1 cellular context compared by ENCODE assay signal in genomic region chr2:218293715-218294429, GRCh38.
TF ChIP-seq lines count a peak whose summit lies in the region.

No MANE protein-coding gene starts in this region.

TF ChIP-seq in liver, 16 proteins besides CTCF, POLR2A, EP300 and RAD21:
- peak; percentile 4 for TF ChIP-seq TAF1 (conservative IDR thresholded peaks at IDR 0.05)
- TF ChIP-seq RXRA (IDR thresholded peaks at IDR 0.05), result no peak
- no peak for TF ChIP-seq JUND (IDR thresholded peaks at IDR 0.05)
- TF ChIP-seq ATF3 (IDR thresholded peaks at IDR 0.05), result no peak
- TF ChIP-seq ZBTB33 (IDR thresholded peaks at IDR 0.05), result peak; percentile 5
- TF ChIP-seq GABPA (IDR thresholded peaks at IDR 0.05 in 1 of 2, conservative IDR thresholded peaks at IDR 0.05 in 1 of 2), result no peak
- no peak for TF ChIP-seq REST (IDR thresholded peaks at IDR 0.05)
- no peak for TF ChIP-seq FOXA2 (IDR thresholded peaks at IDR 0.05)
